ENCODE assay signal across 1 cellular context in genomic region chr5:135350536-135350935, GRCh38.
TF ChIP-seq lines count a peak whose summit lies in the region.

No MANE protein-coding gene starts in this region.

TF ChIP-seq in IMR-90, 13 proteins besides CTCF, POLR2A, EP300 and RAD21 (continued from another document):
- no peak for TF ChIP-seq ELK1 (IDR thresholded peaks at IDR 0.05; ENCODE audit: borderline replicate concordance, low read depth, low read length)
- no peak for TF ChIP-seq USF2 (IDR thresholded peaks at IDR 0.05; ENCODE audit: low read depth, low read length)
- TF ChIP-seq CHD1 (IDR thresholded peaks at IDR 0.05; ENCODE audit: low read depth, low read length): no peak
- no peak for TF ChIP-seq SMC3 (IDR thresholded peaks at IDR 0.05; ENCODE audit: low read depth, low read length)
- TF ChIP-seq RFX5 (IDR thresholded peaks at IDR 0.05; ENCODE audit: low read depth, low read length): no peak
- TF ChIP-seq MXI1 (IDR thresholded peaks at IDR 0.05; ENCODE audit: borderline replicate concordance, low read depth, low read length): no peak
- TF ChIP-seq RCOR1 (IDR thresholded peaks at IDR 0.05; ENCODE audit: insufficient replicate concordance, low read length): no peak
